ENCODE assay signal across 1 cellular context in genomic region chr16:89563639-89564392, GRCh38.
A peak's percentile ranks its signal among the peaks of the same experiment; 100 is the strongest.
TF ChIP-seq lines count a peak whose summit lies in the region.

No MANE protein-coding gene starts in this region.

TF ChIP-seq in HepG2, 621 proteins besides CTCF, POLR2A, EP300 and RAD21 (continued from another document and continues in another):
- TF ChIP-seq ZNF687 (CRISPR knock-in tag; IDR thresholded peaks at IDR 0.05) (no peak; the same call in 1 of the 2 replicates), DMAP1 (CRISPR knock-in tag; IDR thresholded peaks at IDR 0.05) (no peak), ZNF639 (CRISPR knock-in tag; conservative IDR thresholded peaks at IDR 0.05) (no peak; the same call in 1 of the 2 replicates), EED (CRISPR knock-in tag; IDR thresholded peaks at IDR 0.05) (no peak), PREB (CRISPR knock-in tag; IDR thresholded peaks at IDR 0.05) (no peak), MED1 (CRISPR knock-in tag; IDR thresholded peaks at IDR 0.05) (0 out of 2 replicates have a peak, but pooled peaks have one; percentile 10), MLLT10 (CRISPR knock-in tag; IDR thresholded peaks at IDR 0.05) (no peak), CSRNP2 (CRISPR knock-in tag; conservative IDR thresholded peaks at IDR 0.05; ENCODE audit: low read depth) (no peak; the same call in 1 of the 2 replicates), ZSCAN20 (CRISPR knock-in tag; IDR thresholded peaks at IDR 0.05; ENCODE audit: borderline replicate concordance) (no peak), RBM22 (optimal IDR thresholded peaks at IDR 0.05; ENCODE audit: low read length) (peak; percentile 84), ZNF317 (CRISPR knock-in tag; IDR thresholded peaks at IDR 0.05) (no peak), ZNF569 (CRISPR knock-in tag; IDR thresholded peaks at IDR 0.05; ENCODE audit: borderline replicate concordance) (no peak), GRHL1 (CRISPR knock-in tag; conservative IDR thresholded peaks at IDR 0.05) (no peak), ZNF660 (CRISPR knock-in tag; IDR thresholded peaks at IDR 0.05; ENCODE audit: borderline replicate concordance, low read depth) (no peak), HOXD1 (CRISPR knock-in tag; IDR thresholded peaks at IDR 0.05) (no peak), TARDBP (CRISPR knock-in tag; IDR thresholded peaks at IDR 0.05) (no peak), MBD4 (IDR thresholded peaks at IDR 0.05; ENCODE audit: borderline replicate concordance, low read length) (peak; percentile 86), ZNF713 (CRISPR knock-in tag; IDR thresholded peaks at IDR 0.05) (no peak), HNRNPH1 (optimal IDR thresholded peaks at IDR 0.05; ENCODE audit: low read depth, low read length) (no peak), ZNF460 (CRISPR knock-in tag; IDR thresholded peaks at IDR 0.05; ENCODE audit: borderline replicate concordance) (no peak), ZNF782 (CRISPR knock-in tag; IDR thresholded peaks at IDR 0.05; ENCODE audit: borderline replicate concordance) (no peak), ZNF775 (CRISPR knock-in tag; IDR thresholded peaks at IDR 0.05; ENCODE audit: borderline replicate concordance) (no peak), DPF2 (CRISPR knock-in tag; IDR thresholded peaks at IDR 0.05; ENCODE audit: borderline replicate concordance, low read depth) (no peak), ZMAT5 (CRISPR knock-in tag; IDR thresholded peaks at IDR 0.05; ENCODE audit: borderline replicate concordance, low read depth) (no peak), SKI (IDR thresholded peaks at IDR 0.05; ENCODE audit: partially characterized antibody) (no peak), NFYC (CRISPR knock-in tag; IDR thresholded peaks at IDR 0.05) (no peak), PRDM15 (CRISPR knock-in tag; IDR thresholded peaks at IDR 0.05) (no peak), KLF16 (CRISPR knock-in tag; IDR thresholded peaks at IDR 0.05) (no peak), SUZ12 (IDR thresholded peaks at IDR 0.05; ENCODE audit: low read depth, low read length) (no peak), NFIB (CRISPR knock-in tag; IDR thresholded peaks at IDR 0.05; ENCODE audit: borderline replicate concordance) (no peak), CBX5 (CRISPR knock-in tag; IDR thresholded peaks at IDR 0.05; ENCODE audit: borderline replicate concordance) (no peak), SRSF1 (optimal IDR thresholded peaks at IDR 0.05; ENCODE audit: low read depth, low read length) (no peak), NFKB2 (CRISPR knock-in tag; IDR thresholded peaks at IDR 0.05; ENCODE audit: borderline replicate concordance) (no peak), TEAD3 (CRISPR knock-in tag; optimal IDR thresholded peaks at IDR 0.05; ENCODE audit: borderline replicate concordance) (peak; percentile 21), FOSL2 (CRISPR knock-in tag; IDR thresholded peaks at IDR 0.05) (0 out of 2 replicates have a peak, but pooled peaks have one; percentile 6), ZKSCAN8 (CRISPR knock-in tag; IDR thresholded peaks at IDR 0.05; ENCODE audit: borderline replicate concordance) (no peak), ZNF674 (CRISPR knock-in tag; IDR thresholded peaks at IDR 0.05; ENCODE audit: low read depth) (no peak), ZC3H13 (CRISPR knock-in tag; IDR thresholded peaks at IDR 0.05) (peak; percentile 47; the same call in 1 of the 2 replicates), ZNF136 (CRISPR knock-in tag; IDR thresholded peaks at IDR 0.05; ENCODE audit: low read depth) (no peak), ZNF776 (CRISPR knock-in tag; IDR thresholded peaks at IDR 0.05) (no peak), ZBTB14 (CRISPR knock-in tag; IDR thresholded peaks at IDR 0.05) (no peak)
